Comparison of ENCODE assay signal across 21 cellular contexts in the genomic region with DNA sequence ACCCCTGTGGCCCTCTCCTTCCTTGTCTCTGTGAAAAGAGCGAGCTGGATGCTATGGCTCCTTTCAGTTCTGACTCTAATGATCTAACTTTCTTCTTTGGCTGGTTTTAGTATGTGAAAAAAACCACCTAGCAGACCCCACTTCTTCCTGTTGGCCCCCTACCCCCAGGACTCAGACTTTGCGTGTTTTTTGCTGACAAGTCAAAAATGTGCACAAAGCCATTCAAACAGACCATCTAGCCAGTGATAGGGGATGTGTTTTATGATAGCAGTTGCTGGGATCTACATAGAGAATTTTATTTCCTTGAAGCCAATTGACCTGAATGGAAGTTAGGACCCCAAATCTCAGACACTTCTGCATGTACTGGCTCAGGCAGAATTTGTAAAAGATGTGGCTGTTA. TPM values are rescaled to one million over a fixed set of nuclear protein-coding genes. Genes with fewer than 3 reads are reported as not detected.
DNase-seq lines count a peak whose midpoint lies in the region; ATAC-seq, FAIRE-seq and TF ChIP-seq lines count a peak whose summit lies in the region.
"Had no signal": no experiment of that assay in that cellular context is flagged by ENCODE, and none has a peak within 500 bp of the region (broad histone marks: within the 10 kb centered on the region; RNA-seq: fewer than 3 reads in every experiment).

No MANE protein-coding gene starts in this region.

- no peak for TF ChIP-seq POLR2A in HepG2 (IDR thresholded peaks at IDR 0.05; ENCODE audit: insufficient read depth in 1 of 2, low read depth in 2 of 2, low read length in 2 of 2)
- TF ChIP-seq POLR2A in right lobe of liver (IDR thresholded peaks at IDR 0.05): no peak
- TF ChIP-seq POLR2A in H1 (IDR thresholded peaks at IDR 0.05; ENCODE audit: control extremely low read depth in 1 of 2, low read depth in 2 of 2, low read length in 2 of 2): no peak
- no peak for TF ChIP-seq POLR2A in vagina (IDR thresholded peaks at IDR 0.05)

- no peaks in the 10 kb centered on the region for H3K23me2 ChIP-seq in H1 (ENCODE audit: low read depth, low read length)

- H2BK12ac ChIP-seq in H1 (ENCODE audit: low read depth, low read length): no peak overlapping the region

- H3K4me1 ChIP-seq in HepG2 (ENCODE audit: insufficient read depth, low read length) (no peaks in the 10 kb centered on the region), right lobe of liver (no peaks in the 10 kb centered on the region), H1 (replicated peaks in 1 of 4; ENCODE audit: control insufficient read depth in 3 of 4, insufficient read depth in 4 of 4, low read length in 3 of 4) (no peaks in the 10 kb centered on the region), parathyroid adenoma (peaks cover 42% of the 10 kb centered on the region), vagina (no peaks in the 10 kb centered on the region)

- no peak overlapping the region for H3K27ac ChIP-seq in HepG2 (ENCODE audit: extremely low read length, insufficient read depth, low read length)
- H3K27ac ChIP-seq in right lobe of liver: no peak overlapping the region
- H3K27ac ChIP-seq in H1 (ENCODE audit: low read depth, low read length): no peak overlapping the region
- H3K27ac ChIP-seq in parathyroid adenoma: peak overlapping the region; percentile 90
- no peak overlapping the region for H3K27ac ChIP-seq in vagina
- H3K27ac ChIP-seq: 22Rv1; BLaER1 treated with 17β-estradiol and CSF1 and Interleukin-3, amounts not matched to agents 10 nM and 100 nM had no signal

- H3K4ac ChIP-seq in H1 (replicated peaks; ENCODE audit: insufficient read length, low read depth, low read length): no peak overlapping the region

- no peaks in the 10 kb centered on the region for H3K79me2 ChIP-seq in HepG2 (ENCODE audit: insufficient read depth, low read length)
- H3K79me2 ChIP-seq in H1 (ENCODE audit: control insufficient read depth in 1 of 2, insufficient read depth in 2 of 2, low read length in 2 of 2): no peaks in the 10 kb centered on the region
- H3K79me2 ChIP-seq in parathyroid adenoma: peaks cover 43% of the 10 kb centered on the region

- H3K56ac ChIP-seq in H1 (replicated peaks; ENCODE audit: insufficient read length, low read depth, low read length): no peak overlapping the region

- POLR2A ChIA-PET in HepG2 (lab: Yijun Ruan, JAX) (no interaction called here), H1 (lab: Charles Lee; ENCODE audit: partially characterized antibody) (no interaction called here)

- 63% methylated on average over 2 of the region's 2 CpGs for WGBS in HepG2 (ENCODE audit: low lambda C conversion rate)
- 90% methylated on average over 2 of the region's 2 CpGs for WGBS in right lobe of liver (ENCODE audit: insufficient coverage, low coverage, low lambda C conversion rate, missing lambda C conversion rate)
- 100% methylated on average over 2 of the region's 2 CpGs; no CpG with 5 or more reads in 1 of the 2 experiments for WGBS in H1 (ENCODE audit: extremely low coverage in 1 of 2, insufficient coverage in 1 of 2, insufficient read length in 1 of 2, insufficient replicate concordance in 2 of 2, low coverage in 1 of 2, low lambda C conversion rate in 2 of 2, missing lambda C conversion rate in 1 of 2), 2 experiments

- H3K14ac ChIP-seq in H1 (ENCODE audit: insufficient read length): no peak overlapping the region

- no peak overlapping the region for H4K8ac ChIP-seq in H1 (ENCODE audit: extremely low read depth, insufficient read depth, low read length)

- no peaks in the 10 kb centered on the region for H3K27me3 ChIP-seq in HepG2 (ENCODE audit: control insufficient read depth in 1 of 2, insufficient read depth in 2 of 2, low read length in 2 of 2)
- no peaks in the 10 kb centered on the region for H3K27me3 ChIP-seq in right lobe of liver
- H3K27me3 ChIP-seq in H1 (replicated peaks in 1 of 4; ENCODE audit: control insufficient read depth in 3 of 4, extremely low read depth in 1 of 4, insufficient read depth in 3 of 4, low read length in 3 of 4): no peaks in the 10 kb centered on the region
- no peaks in the 10 kb centered on the region for H3K27me3 ChIP-seq in parathyroid adenoma (ENCODE audit: control insufficient read depth, insufficient read depth, low read length)
- H3K27me3 ChIP-seq in vagina: no peaks in the 10 kb centered on the region
- H3K27me3 ChIP-seq: BE2C; BLaER1 treated with 17β-estradiol and CSF1 and Interleukin-3, amounts not matched to agents 10 nM and 100 nM had no signal

- no peak overlapping the region for H2AK5ac ChIP-seq in H1 (ENCODE audit: low read depth, low read length)

- FAIRE-seq in HepG2 (lab: Jason Lieb, UNC): no peak
- FAIRE-seq in H1 (lab: Jason Lieb, UNC): no peak
- FAIRE-seq: A204.1, GM12892 had no signal

- H3K9me3 ChIP-seq in HepG2 (ENCODE audit: low read length) (no peaks in the 10 kb centered on the region), right lobe of liver (no peaks in the 10 kb centered on the region), H1 (ENCODE audit: insufficient read depth in 2 of 2, low read depth in 1 of 2, low read length in 1 of 2) (no peaks in the 10 kb centered on the region), parathyroid adenoma (ENCODE audit: control insufficient read depth, low read length) (no peaks in the 10 kb centered on the region), vagina (no peaks in the 10 kb centered on the region)
- H3K9me3 ChIP-seq: BE2C; BLaER1 treated with 17β-estradiol and CSF1 and Interleukin-3, amounts not matched to agents 10 nM and 100 nM had no signal

- CTCF ChIA-PET in HepG2 (lab: Yijun Ruan, JAX; ENCODE audit: low intra/inter-chr PET ratio, low total read pairs) (no interaction called here), H1 (lab: Charles Lee; ENCODE audit: partially characterized antibody) (no interaction called here)

- ATAC-seq in HepG2 (no peak), right lobe of liver (no peak)

- no peak for TF ChIP-seq CTCF in HepG2 (CRISPR knock-in tag; IDR thresholded peaks at IDR 0.05)
- TF ChIP-seq CTCF in right lobe of liver (IDR thresholded peaks at IDR 0.05): no peak
- no peak for TF ChIP-seq CTCF in H1 (IDR thresholded peaks at IDR 0.05; ENCODE audit: control extremely low read depth in 1 of 3, insufficient read depth in 1 of 3, low read depth in 1 of 3, low read length in 3 of 3)
- TF ChIP-seq CTCF in parathyroid adenoma (IDR thresholded peaks at IDR 0.05): no peak
- no peak for TF ChIP-seq CTCF in vagina (IDR thresholded peaks at IDR 0.05)

- H3K4me3 ChIP-seq in HepG2 (replicated peaks in 1 of 3; ENCODE audit: insufficient read depth in 1 of 3, low read depth in 2 of 3, low read length in 3 of 3) (no peak overlapping the region), right lobe of liver (no peak overlapping the region), H1 (ENCODE audit: extremely low read depth in 1 of 4, insufficient read depth in 2 of 4, low read depth in 3 of 4, low read length in 4 of 4) (no peak overlapping the region), parathyroid adenoma (ENCODE audit: low read depth, low read length) (no peak overlapping the region), vagina (no peak overlapping the region)
- H3K4me3 ChIP-seq: BLaER1 treated with 17β-estradiol and CSF1 and Interleukin-3, amounts not matched to agents 10 nM and 100 nM had no signal

- no peaks in the 10 kb centered on the region for H3K79me1 ChIP-seq in H1 (ENCODE audit: low read depth, low read length)

- H2BK20ac ChIP-seq in H1 (ENCODE audit: low read length): no peak overlapping the region

- H4K20me1 ChIP-seq in HepG2 (ENCODE audit: insufficient read depth, low read length) (no peaks in the 10 kb centered on the region), H1 (replicated peaks in 1 of 2; ENCODE audit: control insufficient read depth in 1 of 2, insufficient read depth in 2 of 2, low read length in 2 of 2) (no peaks in the 10 kb centered on the region)
- H4K20me1 ChIP-seq: BLaER1 treated with 17β-estradiol and CSF1 and Interleukin-3, amounts not matched to agents 10 nM and 100 nM had no signal

- no peak overlapping the region for H4K5ac ChIP-seq in H1 (ENCODE audit: insufficient read length, low read depth, low read length)

- no peak overlapping the region for H3K18ac ChIP-seq in H1 (ENCODE audit: extremely low read depth, low read length)

- TF ChIP-seq EP300 in HepG2 (IDR thresholded peaks at IDR 0.05; ENCODE audit: low read depth in 2 of 2, low read length in 2 of 2): no peak
- TF ChIP-seq EP300 in HepG2 (CRISPR knock-in tag; IDR thresholded peaks at IDR 0.05; ENCODE audit: borderline replicate concordance): no peak
- TF ChIP-seq EP300 in H1 (IDR thresholded peaks at IDR 0.05; ENCODE audit: borderline replicate concordance in 1 of 2, low read depth in 2 of 2, low read length in 2 of 2): no peak

- H3K9ac ChIP-seq in HepG2 (ENCODE audit: insufficient read depth, low read depth, low read length) (no peak overlapping the region), H1 (replicated peaks in 1 of 4; ENCODE audit: extremely low read depth in 1 of 4, low read depth in 3 of 4, low read length in 3 of 4) (no peak overlapping the region), parathyroid adenoma (no peak overlapping the region)
- H3K9ac ChIP-seq: BLaER1 treated with 17β-estradiol and CSF1 and Interleukin-3, amounts not matched to agents 10 nM and 100 nM had no signal

- no peak overlapping the region for H3K23ac ChIP-seq in H1 (ENCODE audit: insufficient read length)

- H2AFZ ChIP-seq in HepG2 (ENCODE audit: low read length) (no peak overlapping the region), H1 (ENCODE audit: low read length) (no peak overlapping the region), parathyroid adenoma (no peak overlapping the region)

- H3K36me3 ChIP-seq in HepG2 (replicated peaks in 1 of 2; ENCODE audit: control insufficient read depth in 1 of 2, insufficient read depth in 2 of 2, low read length in 2 of 2): no peaks in the 10 kb centered on the region
- H3K36me3 ChIP-seq in right lobe of liver: no peaks in the 10 kb centered on the region
- H3K36me3 ChIP-seq in H1 (ENCODE audit: control insufficient read depth in 2 of 4, insufficient read depth in 4 of 4, low read length in 3 of 4): no peaks in the 10 kb centered on the region
- H3K36me3 ChIP-seq in parathyroid adenoma (ENCODE audit: control insufficient read depth, insufficient read depth, low read length): no peaks in the 10 kb centered on the region
- H3K36me3 ChIP-seq in vagina: peaks cover 0 to 6% of the 10 kb centered on the region in 2 donors
- H3K36me3 ChIP-seq: BE2C had no signal

- in situ Hi-C loops in HepG2 (cut with HindIII; ENCODE audit: extremely low pct_ligation_motif_present, low pct_unique_long_range_greater_than_20kb): no loop called here

- no peak overlapping the region for H4K91ac ChIP-seq in H1 (replicated peaks; ENCODE audit: insufficient read length, low read length)

- no peak for TF ChIP-seq RAD21 in HepG2 (CRISPR knock-in tag; IDR thresholded peaks at IDR 0.05)
- no peak for TF ChIP-seq RAD21 in H1 (IDR thresholded peaks at IDR 0.05 in 1 of 2, conservative IDR thresholded peaks at IDR 0.05 in 1 of 2; ENCODE audit: low read depth in 2 of 2, low read length in 2 of 2)

- no peak overlapping the region for H2BK15ac ChIP-seq in H1 (ENCODE audit: low read length)

- no peak overlapping the region for H2BK120ac ChIP-seq in H1 (replicated peaks; ENCODE audit: low read depth, low read length)

- no peak overlapping the region for H2BK5ac ChIP-seq in H1 (ENCODE audit: low read depth, low read length)

- no peak for DNase-seq in HepG2 (ENCODE audit: low spot score)
- no peak for DNase-seq in right lobe of liver
- no peak for DNase-seq in H1 (ENCODE audit: low read depth in 1 of 2, low spot score in 2 of 2)
- DNase-seq in vagina (ENCODE audit: extremely low spot score in 2 of 2): no peak
- DNase-seq in GF-D8 (lab: John Stamatoyannopoulos, UW): no peak
- DNase-seq: ACHN; AML-193; BE2C; Calu3; CD4-positive, alpha-beta T cell; COR-L47; DMS53; DMS79 treated with DMSO at 0.1 percent for 48 hours; GOT3; H7; HCEC 1CT had no signal

- H3K4me2 ChIP-seq in HepG2 (ENCODE audit: low read depth, low read length): no peak overlapping the region
- no peak overlapping the region for H3K4me2 ChIP-seq in H1 (ENCODE audit: insufficient read depth in 1 of 2, low read depth in 2 of 2, low read length in 2 of 2)
- no peak overlapping the region for H3K4me2 ChIP-seq in parathyroid adenoma (ENCODE audit: low read length)
- H3K4me2 ChIP-seq: BLaER1 treated with 17β-estradiol and CSF1 and Interleukin-3, amounts not matched to agents 10 nM and 100 nM had no signal

- intact Hi-C loops in HepG2 (cut with micrococcal nuclease; ENCODE audit: unreplicated experiment) (no loop called here), right lobe of liver (cut with DNase I) (no loop called here), vagina (cut with DNase I) (no loop called here)

- no TSS peak for BruUV-seq in HepG2 (replicated peaks; lab: Mats Ljungman, UMichigan)

RNA-seq across cellular contexts. Expression of gene MFSD6, which starts 49.1 kb away (rescaled TPM):
- total RNA-seq in HepG2 (2016; rRNA removed; fragmentation: Illumina TruSeq; extraction: Trizol): 0.59 and 1.4 TPM in 2 replicates
- total RNA-seq in HepG2 (2016; cell fraction: cytosol; rRNA removed; fragmentation: Illumina TruSeq; extraction: Trizol; ENCODE audit: low read depth): 0.09 and 0.10 TPM in 2 replicates
- 0.77 and 1.3 TPM in 2 replicates for total RNA-seq in HepG2 (2016; cell fraction: insoluble cytoplasmic fraction; rRNA removed; fragmentation: Illumina TruSeq; extraction: Trizol)
- total RNA-seq in HepG2 (2016; cell fraction: membrane; rRNA removed; fragmentation: Illumina TruSeq; extraction: Trizol): 0.45 and 0.59 TPM in 2 replicates
- total RNA-seq in HepG2 (2016; cell fraction: nucleus; rRNA removed; fragmentation: Illumina TruSeq; extraction: Trizol): 1.6 and 1.7 TPM in 2 replicates
- 0.71 and 0.92 TPM in 2 replicates for polyA plus RNA-seq in HepG2 (2011; rRNA removed)
- 0.88 and 0.89 TPM in 2 replicates for polyA plus RNA-seq in HepG2 (2011; cell fraction: cytosol; rRNA removed)
- 0.47 and 0.69 TPM in 2 replicates for polyA plus RNA-seq in HepG2 (2011; cell fraction: nucleus; rRNA removed)
- 1.4 and 1.9 TPM in 2 replicates for polyA plus RNA-seq in HepG2 (2012)
- polyA plus RNA-seq in HepG2 (2016; cell fraction: cytosol; fragmentation: Illumina TruSeq; extraction: Trizol; ENCODE audit: low read depth): 0.06 and 0.28 TPM in 2 replicates
- 0.70 and 0.86 TPM in 2 replicates for polyA plus RNA-seq in HepG2 (2016; cell fraction: insoluble cytoplasmic fraction; fragmentation: Illumina TruSeq; extraction: Trizol; ENCODE audit: low read depth)
- polyA plus RNA-seq in HepG2 (2016; cell fraction: membrane; fragmentation: Illumina TruSeq; extraction: Trizol; ENCODE audit: low read depth): 0.20 and 0.27 TPM in 2 replicates
- 1.6 and 1.9 TPM in 2 replicates for polyA plus RNA-seq in HepG2 (2016; cell fraction: nucleus; fragmentation: Illumina TruSeq; extraction: Trizol; ENCODE audit: insufficient read depth, low read depth)
- polyA minus RNA-seq in HepG2 (2011; rRNA and poly(A)+ RNA removed; ENCODE audit: low replicate concordance): 0.90 and 8.2 TPM in 2 replicates
- polyA minus RNA-seq in HepG2 (2011; cell fraction: cytosol; rRNA and poly(A)+ RNA removed): 1.8 and 2.0 TPM in 2 replicates
- 2.7 and 5.1 TPM in 2 replicates for polyA minus RNA-seq in HepG2 (2011; cell fraction: nucleus; rRNA and poly(A)+ RNA removed)
- total RNA-seq in right lobe of liver: 10 to 100 TPM in 1 of 6 experiments, 1 to 10 TPM in 5; 1.5 to 14.8 (median 4.1) TPM
- total RNA-seq in H1 (2021; fragmentation: NEBNext Ultra II Directional; extraction: Animal tissue kit (Norgen Biotek cat#: 25700)): 5.1 and 6.3 TPM in 2 replicates
- 1.8 and 2.7 TPM in 2 replicates for polyA plus RNA-seq in H1 (2011; rRNA removed)
- polyA plus RNA-seq in H1 (2011; cell fraction: cytosol; rRNA removed): 2.5 TPM
- 7.3 TPM for polyA plus RNA-seq in H1 (2011; cell fraction: nucleus; rRNA removed)
- polyA plus RNA-seq in H1 (2012, experiment 1 of 2): 2.8 to 4.1 TPM (median 3.2 TPM) in 4 replicates
- 0.35 TPM for polyA plus RNA-seq in H1 (2012, experiment 2 of 2)
- polyA plus RNA-seq in H1 (2013, experiment 1 of 2): 5.7 TPM
- polyA plus RNA-seq in H1 (2013, experiment 2 of 2): 5.9 TPM
- 4.7 and 6.7 TPM in 2 replicates for polyA minus RNA-seq in H1 (2011; rRNA and poly(A)+ RNA removed)
- 9.4 TPM for polyA minus RNA-seq in H1 (2011; cell fraction: cytosol; rRNA and poly(A)+ RNA removed)
- 17.0 TPM for polyA minus RNA-seq in H1 (2011; cell fraction: nucleus; rRNA and poly(A)+ RNA removed)
- 84.7 TPM for total RNA-seq in vagina

Comparison
In these comparisons a context has a peak if more than half of its experiments do, and no peak if none do; other contexts are left out.
1. Of the 41 proteins assayed by ChIP-seq in both HepG2 and H1: peak only in HepG2: none; only in H1: none; in both: MAFK; in neither: 40.